In genomic region chr7:16850772-16851466, GRCh38 we compare ENCODE assay signal across 18 cellular contexts. TPM values are rescaled to one million over a fixed set of nuclear protein-coding genes. Genes with fewer than 3 reads are reported as not detected.
DNase-seq lines count a peak whose midpoint lies in the region; ATAC-seq and TF ChIP-seq lines count a peak whose summit lies in the region.
"Had no signal": no experiment of that assay in that cellular context is flagged by ENCODE, and none has a peak within 500 bp of the region (broad histone marks: within the 10 kb centered on the region; RNA-seq: fewer than 3 reads in every experiment).

No MANE protein-coding gene starts in this region.

- no peak for TF ChIP-seq CTCF in choroid plexus epithelial cell (conservative IDR thresholded peaks at IDR 0.05; ENCODE audit: low read depth, low read length)
- no peak for TF ChIP-seq CTCF in omental fat pad (IDR thresholded peaks at IDR 0.05)
- TF ChIP-seq CTCF in colonic mucosa (IDR thresholded peaks at IDR 0.05) = no peak

- H3K4me3 Mint-ChIP-seq in stimulated activated naive CD8-positive, alpha-beta T cell treated with anti-CD3 and anti-CD28 coated beads, Interleukin-15, Interleukin-2, amounts not matched to agents 100 ng/mL and 50 ng/mL, for 24 hours = peak overlapping the region; percentile 38
- peak overlapping the region; percentile 14 to 80 (median 69) for H3K4me3 Mint-ChIP-seq in naive B cell
- H3K4me3 Mint-ChIP-seq: activated naive CD8-positive, alpha-beta T cell treated with anti-CD3 and anti-CD28 coated beads, Interleukin-2, amount 10 ng/mL, durations not matched to agents 7 days and 5 days; neural progenitor cell had no signal

- H3K4me1 Mint-ChIP-seq in stimulated activated naive CD8-positive, alpha-beta T cell treated with anti-CD3 and anti-CD28 coated beads, Interleukin-15, Interleukin-2, amounts not matched to agents 100 ng/mL and 50 ng/mL, for 24 hours (ENCODE audit: low read depth) = peaks cover 6% of the 10 kb centered on the region
- peaks cover 13 to 30% (median 18%) of the 10 kb centered on the region in 3 donors for H3K4me1 Mint-ChIP-seq in naive B cell
- H3K4me1 Mint-ChIP-seq: activated naive CD8-positive, alpha-beta T cell treated with anti-CD3 and anti-CD28 coated beads, Interleukin-2, amount 10 ng/mL, durations not matched to agents 7 days and 5 days had no signal

- H3K27ac ChIP-seq in colonic mucosa = no peak overlapping the region
- H3K27ac ChIP-seq: foreskin keratinocyte, neural progenitor cell, Peyer's patch, right lobe of liver had no signal

- H3K9ac ChIP-seq in colonic mucosa (ENCODE audit: low read depth in 2 of 2, low read length in 2 of 2) = no peak overlapping the region
- H3K9ac ChIP-seq: neural progenitor cell had no signal

- H3K4me1 ChIP-seq in colonic mucosa = peaks cover 7% of the 10 kb centered on the region
- H3K4me1 ChIP-seq: right lobe of liver had no signal

- H3K36me3 ChIP-seq in colonic mucosa = no peaks in the 10 kb centered on the region
- H3K36me3 ChIP-seq: neural progenitor cell, right lobe of liver had no signal

- no peaks in the 10 kb centered on the region for H3K9me3 ChIP-seq in colonic mucosa
- H3K9me3 ChIP-seq: Peyer's patch, right lobe of liver had no signal

- intact Hi-C loops in colonic mucosa (cut with DNase I) = no loop called here

- no peaks in the 10 kb centered on the region for H3K9me3 Mint-ChIP-seq in stimulated activated naive CD8-positive, alpha-beta T cell treated with anti-CD3 and anti-CD28 coated beads, Interleukin-15, Interleukin-2, amounts not matched to agents 100 ng/mL and 50 ng/mL, for 24 hours
- H3K9me3 Mint-ChIP-seq in naive B cell = no peaks in the 10 kb centered on the region
- H3K9me3 Mint-ChIP-seq: activated naive CD8-positive, alpha-beta T cell treated with anti-CD3 and anti-CD28 coated beads, Interleukin-2, amount 10 ng/mL, durations not matched to agents 7 days and 5 days had no signal

- peak overlapping the region; percentile 47 for H3K4me3 ChIP-seq in choroid plexus epithelial cell (ENCODE audit: low read depth, low read length)
- H3K4me3 ChIP-seq in colonic mucosa = no peak overlapping the region
- H3K4me3 ChIP-seq: neural progenitor cell, Peyer's patch, right lobe of liver had no signal

- DNase-seq in stimulated activated naive CD8-positive, alpha-beta T cell treated with anti-CD3 and anti-CD28 coated beads, Interleukin-15, Interleukin-2, amounts not matched to agents 100 U/mL and 50 U/mL, for 24 hours = no peak
- DNase-seq in choroid plexus epithelial cell (ENCODE audit: low read depth) (no peak), naive B cell (peak; percentile 5), omental fat pad (ENCODE audit: low spot score) (no peak), NAMALWA (ENCODE audit: low spot score) (no peak), colonic mucosa (no peak)
- DNase-seq: activated naive CD8-positive, alpha-beta T cell treated with anti-CD3 and anti-CD28 coated beads, Interleukin-2, amount 10 ng/mL, durations not matched to agents 7 days and 5 days; central memory CD4-positive, alpha-beta T cell; foreskin keratinocyte; NCI-H2081; Peyer's patch; right lobe of liver; T-helper 1 cell had no signal

- peaks cover 27% of the 10 kb centered on the region for H3K27me3 Mint-ChIP-seq in stimulated activated naive CD8-positive, alpha-beta T cell treated with anti-CD3 and anti-CD28 coated beads, Interleukin-15, Interleukin-2, amounts not matched to agents 100 ng/mL and 50 ng/mL, for 24 hours
- no peaks in the 10 kb centered on the region for H3K27me3 Mint-ChIP-seq in naive B cell

- H3K27ac Mint-ChIP-seq in stimulated activated naive CD8-positive, alpha-beta T cell treated with anti-CD3 and anti-CD28 coated beads, Interleukin-15, Interleukin-2, amounts not matched to agents 100 ng/mL and 50 ng/mL, for 24 hours = no peak overlapping the region
- peak overlapping the region in 2 of 6 donors; percentile 24 to 47 for H3K27ac Mint-ChIP-seq in naive B cell
- H3K27ac Mint-ChIP-seq: activated naive CD8-positive, alpha-beta T cell treated with anti-CD3 and anti-CD28 coated beads, Interleukin-2, amount 10 ng/mL, durations not matched to agents 7 days and 5 days had no signal

- H3K27me3 ChIP-seq in colonic mucosa = no peaks in the 10 kb centered on the region
- H3K27me3 ChIP-seq: foreskin keratinocyte, neural progenitor cell, Peyer's patch, right lobe of liver had no signal

- ATAC-seq in stimulated activated naive CD8-positive, alpha-beta T cell treated with anti-CD3 and anti-CD28 coated beads, Interleukin-15, Interleukin-2, amounts not matched to agents 100 U/mL and 50 U/mL, for 24 hours = no peak
- ATAC-seq in naive B cell (ENCODE audit: low read depth in 2 of 2) (peak; percentile 66), omental fat pad (ENCODE audit: low FRiP score) (no peak), GM19463 (IDR thresholded peaks at IDR 0.05; ENCODE audit: unreplicated experiment) (no peak)
- ATAC-seq: activated CD4-positive, CD25-positive, alpha-beta regulatory T cell treated with anti-CD3 and anti-CD28 coated beads, Interleukin-2, amount 50 U/mL, for 24 hours; foreskin keratinocyte had no signal

- no peaks in the 10 kb centered on the region for H3K36me3 Mint-ChIP-seq in stimulated activated naive CD8-positive, alpha-beta T cell treated with anti-CD3 and anti-CD28 coated beads, Interleukin-15, Interleukin-2, amounts not matched to agents 100 ng/mL and 50 ng/mL, for 24 hours (ENCODE audit: low read depth)
- no peaks in the 10 kb centered on the region for H3K36me3 Mint-ChIP-seq in naive B cell
- H3K36me3 Mint-ChIP-seq: activated naive CD8-positive, alpha-beta T cell treated with anti-CD3 and anti-CD28 coated beads, Interleukin-2, amount 10 ng/mL, durations not matched to agents 7 days and 5 days; neural progenitor cell had no signal

RNA-seq across cellular contexts. Expression of gene AGR3, which starts 30.9 kb away (rescaled TPM):
- polyA plus RNA-seq in naive B cell (ENCODE audit: low read depth in 6 of 6) = not detected
- total RNA-seq in omental fat pad = not detected
- total RNA-seq in colonic mucosa = 100 to 1,000 TPM; 144 to 197 TPM
- total RNA-seq: activated naive CD8-positive, alpha-beta T cell treated with anti-CD3 and anti-CD28 coated beads, Interleukin-2, amount 10 ng/mL, durations not matched to agents 7 days and 5 days; foreskin keratinocyte; lung microvascular endothelial cell; right lobe of liver had no signal
- polyA plus RNA-seq: foreskin keratinocyte had no signal

RNA-seq across cellular contexts. Expression of gene AGR2, which starts 46.1 kb away (rescaled TPM):
- under 1 TPM in 2 of 6 donors, not detected in 4; 0.17 to 0.44 TPM for polyA plus RNA-seq in naive B cell (ENCODE audit: low read depth in 6 of 6)
- total RNA-seq in omental fat pad (under 1 TPM in 1 of 4 donors, not detected in 3; 0.46 TPM), colonic mucosa (1,000 to 10,000 TPM; 1,572 to 2,751 TPM)
- total RNA-seq: activated naive CD8-positive, alpha-beta T cell treated with anti-CD3 and anti-CD28 coated beads, Interleukin-2, amount 10 ng/mL, durations not matched to agents 7 days and 5 days; lung microvascular endothelial cell had no signal

Comparison
In these comparisons a context has a peak if more than half of its experiments do, and no peak if none do; other contexts are left out.
1. ATAC-seq: peak in naive B cell (2 of 2); none in stimulated activated naive CD8-positive, alpha-beta T cell treated with anti-CD3 and anti-CD28 coated beads, Interleukin-15, Interleukin-2, amounts not matched to agents 100 U/mL and 50 U/mL, for 24 hours (single experiment), omental fat pad (single experiment) and GM19463 (single experiment).
2. RNA of gene AGR3, which starts 30.9 kb away (total RNA-seq): 144 to 197 TPM in colonic mucosa; not detected in omental fat pad; every median in the first group is over 10 times any median in the second.
3. RNA of gene AGR2, which starts 46.1 kb away (total RNA-seq): 1,572 to 2,751 TPM in colonic mucosa; 0.46 TPM in omental fat pad; every median in the first group is over 1,000 times any median in the second.